In the genomic region with DNA sequence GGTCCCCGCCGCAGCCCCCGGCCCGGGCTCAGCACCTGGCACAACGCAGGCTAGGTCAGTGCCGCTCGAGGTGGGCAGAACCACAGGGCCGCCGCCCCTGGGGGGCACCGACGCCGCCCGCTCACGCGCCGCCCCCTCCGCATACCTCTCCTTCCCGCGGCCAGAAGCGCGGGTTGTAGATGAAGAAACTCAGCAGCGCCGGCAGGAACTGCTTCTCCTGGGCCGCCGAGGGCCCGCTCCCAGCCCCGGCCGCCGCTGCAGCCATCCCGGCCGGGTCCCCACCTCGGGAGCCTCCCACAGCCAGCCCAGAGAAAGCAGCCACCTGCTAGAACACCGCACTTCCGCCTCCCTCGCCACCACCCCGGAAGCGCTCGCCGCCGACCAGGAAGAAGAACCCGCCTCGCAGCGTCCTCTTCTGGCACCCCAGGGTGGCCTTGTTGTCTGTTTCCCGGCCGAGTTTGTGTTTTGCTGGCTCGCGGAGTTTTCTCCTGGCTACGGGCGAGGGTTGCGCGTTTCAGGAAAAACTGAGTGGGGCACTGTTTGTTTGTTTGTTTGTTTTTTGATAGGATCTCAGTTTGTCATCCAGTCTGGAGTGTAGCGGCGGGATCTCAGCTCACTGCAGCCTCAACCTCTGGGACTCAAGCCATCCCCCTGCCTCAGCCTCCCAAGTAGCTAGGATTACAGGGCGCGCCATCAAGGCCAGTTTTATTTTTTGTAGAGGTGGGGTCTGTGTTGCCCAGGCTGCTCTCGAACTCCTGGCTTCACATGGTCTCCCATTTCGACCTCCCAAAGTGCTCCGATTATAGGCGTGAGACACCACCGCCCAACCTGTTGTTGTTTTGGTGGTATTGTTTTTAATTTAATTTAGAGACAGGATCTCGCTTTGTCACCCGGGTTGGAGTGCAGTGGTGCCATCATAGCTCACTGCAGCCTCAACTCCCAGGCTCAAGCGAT, we compare ENCODE assay signal across 9 cellular contexts. TPM values are rescaled to one million over a fixed set of nuclear protein-coding genes. Genes with fewer than 3 reads are reported as not detected.
DNase-seq lines count a peak whose midpoint lies in the region; ATAC-seq and TF ChIP-seq lines count a peak whose summit lies in the region.
"Had no signal": no experiment of that assay in that cellular context is flagged by ENCODE, and none has a peak within 500 bp of the region (broad histone marks: within the 10 kb centered on the region; RNA-seq: fewer than 3 reads in every experiment).

No MANE protein-coding gene starts in this region.

- peak; percentile 94 to 96 for ATAC-seq in CD4-positive, CD25-positive, alpha-beta regulatory T cell (ENCODE audit: low read depth in 2 of 2)
- ATAC-seq in GM19324 (IDR thresholded peaks at IDR 0.05; ENCODE audit: low FRiP score, unreplicated experiment) (peak; percentile 98), HG03457 (IDR thresholded peaks at IDR 0.05; ENCODE audit: unreplicated experiment) (peak; percentile 96)
- peak; percentile 97 for ATAC-seq in activated CD8-positive, alpha-beta T cell treated with anti-CD3 and anti-CD28 coated beads for 36 hours

- CTCF ChIA-PET in activated CD8-positive, alpha-beta T cell treated with anti-CD3 and anti-CD28 coated beads for 36 hours (lab: Charles Lee): interaction anchor here (1.7 kb wide), 1 partner anchor 41 kb away, joined by 3 read pairs; no protein-coding TSS in a partner anchor

- H3K27ac ChIP-seq in CD4-positive, CD25-positive, alpha-beta regulatory T cell (ENCODE audit: insufficient read depth, low read length, poor library complexity, severe bottlenecking): peak overlapping the region; percentile 76
- H3K27ac ChIP-seq in ectodermal cell (ENCODE audit: insufficient read depth, low read depth, low read length, poor library complexity, severe bottlenecking): no peak overlapping the region

- peaks cover 4 to 40% (median 25%) of the 10 kb centered on the region in 4 donors for H3K4me1 Mint-ChIP-seq in CD4-positive, CD25-positive, alpha-beta regulatory T cell
- H3K4me1 Mint-ChIP-seq in activated CD8-positive, alpha-beta T cell treated with anti-CD3 and anti-CD28 coated beads for 36 hours (ENCODE audit: low read depth): peaks cover 17% of the 10 kb centered on the region

- H3K36me3 ChIP-seq in CD4-positive, CD25-positive, alpha-beta regulatory T cell (ENCODE audit: control insufficient read depth, insufficient read depth, low read length): peaks cover 11% of the 10 kb centered on the region
- H3K36me3 ChIP-seq in ectodermal cell (ENCODE audit: control insufficient read depth, insufficient read depth, low read length): no peaks in the 10 kb centered on the region

- peak overlapping the region; percentile 97 to 98 (median 97) for H3K27ac Mint-ChIP-seq in CD4-positive, CD25-positive, alpha-beta regulatory T cell
- H3K27ac Mint-ChIP-seq in activated CD8-positive, alpha-beta T cell treated with anti-CD3 and anti-CD28 coated beads for 36 hours: peak overlapping the region; percentile 96

- peaks cover 0 to 3% (median 0%) of the 10 kb centered on the region in 7 donors for H3K9me3 Mint-ChIP-seq in CD4-positive, CD25-positive, alpha-beta regulatory T cell
- H3K9me3 Mint-ChIP-seq in activated CD8-positive, alpha-beta T cell treated with anti-CD3 and anti-CD28 coated beads for 36 hours: peaks cover 2% of the 10 kb centered on the region

- peak; percentile 72 to 91 (median 80) for DNase-seq in CD4-positive, CD25-positive, alpha-beta regulatory T cell
- DNase-seq in NCI-H69 (lab: John Stamatoyannopoulos, UW): peak; percentile 93
- peak; percentile 91 for DNase-seq in activated CD8-positive, alpha-beta T cell treated with anti-CD3 and anti-CD28 coated beads for 36 hours
- peak; percentile 70 for DNase-seq in medulla oblongata (ENCODE audit: extremely low spot score)
- DNase-seq in stimulated activated CD8-positive, alpha-beta memory T cell treated with anti-CD3 and anti-CD28 coated beads, Interleukin-12 subunit alpha, Interleukin-12 subunit beta, amount 100 ng/mL, for 1 hour (ENCODE audit: low read depth): peak; percentile 62

- no peak for TF ChIP-seq CTCF in activated CD8-positive, alpha-beta T cell treated with anti-CD3 and anti-CD28 coated beads for 36 hours (IDR thresholded peaks at IDR 0.05)

- H3K27me3 ChIP-seq in CD4-positive, CD25-positive, alpha-beta regulatory T cell (ENCODE audit: control insufficient read depth, insufficient read depth, low read length): no peaks in the 10 kb centered on the region
- no peaks in the 10 kb centered on the region for H3K27me3 ChIP-seq in ectodermal cell (ENCODE audit: control insufficient read depth, insufficient read depth, low read length, poor library complexity, severe bottlenecking)

- peak overlapping the region; percentile 94 to 99 (median 97) for H3K4me3 Mint-ChIP-seq in CD4-positive, CD25-positive, alpha-beta regulatory T cell
- peak overlapping the region; percentile 91 for H3K4me3 Mint-ChIP-seq in activated CD8-positive, alpha-beta T cell treated with anti-CD3 and anti-CD28 coated beads for 36 hours

- peaks cover 11% of the 10 kb centered on the region for H3K36me3 Mint-ChIP-seq in CD4-positive, CD25-positive, alpha-beta regulatory T cell
- peaks cover 37% of the 10 kb centered on the region for H3K36me3 Mint-ChIP-seq in activated CD8-positive, alpha-beta T cell treated with anti-CD3 and anti-CD28 coated beads for 36 hours (ENCODE audit: low read depth)

- intact Hi-C loops in activated CD8-positive, alpha-beta T cell treated with anti-CD3 and anti-CD28 coated beads for 36 hours (cut with micrococcal nuclease): no loop called here

- H3K9me3 ChIP-seq in CD4-positive, CD25-positive, alpha-beta regulatory T cell (ENCODE audit: control insufficient read depth in 2 of 2, low read length in 2 of 2): no peaks in the 10 kb centered on the region
- H3K9me3 ChIP-seq in ectodermal cell (ENCODE audit: control insufficient read depth, low read length): no peaks in the 10 kb centered on the region

- POLR2A ChIA-PET in activated CD8-positive, alpha-beta T cell treated with anti-CD3 and anti-CD28 coated beads for 36 hours (lab: Charles Lee): interaction anchor here (0.7 kb wide), 1 partner anchor 116 kb away, joined by 3 read pairs; no protein-coding TSS in a partner anchor

- WGBS in ectodermal cell, 2 experiments: 13% methylated on average over 63 of the region's 63 CpGs

- peak overlapping the region; percentile 92 for H3K4me3 ChIP-seq in CD4-positive, CD25-positive, alpha-beta regulatory T cell (ENCODE audit: low read depth, low read length)
- peak overlapping the region; percentile 77 for H3K4me3 ChIP-seq in ectodermal cell (ENCODE audit: insufficient read depth, low read depth, low read length)

- peaks cover 20% of the 10 kb centered on the region for H3K4me1 ChIP-seq in CD4-positive, CD25-positive, alpha-beta regulatory T cell (ENCODE audit: control insufficient read depth, insufficient read depth, low read length, poor library complexity, severe bottlenecking)
- H3K4me1 ChIP-seq in ectodermal cell (ENCODE audit: control insufficient read depth, insufficient read depth, low read length): no peaks in the 10 kb centered on the region

- H3K27me3 Mint-ChIP-seq in CD4-positive, CD25-positive, alpha-beta regulatory T cell: peaks cover 6% of the 10 kb centered on the region
- no peaks in the 10 kb centered on the region for H3K27me3 Mint-ChIP-seq in activated CD8-positive, alpha-beta T cell treated with anti-CD3 and anti-CD28 coated beads for 36 hours

RNA-seq across cellular contexts. Expression of a gene that starts 17.7 kb away (rescaled TPM):
- not detected for total RNA-seq in CD4-positive, CD25-positive, alpha-beta regulatory T cell
- not detected for polyA plus RNA-seq in CD4-positive, CD25-positive, alpha-beta regulatory T cell
- not detected for total RNA-seq in activated CD8-positive, alpha-beta T cell treated with anti-CD3 and anti-CD28 coated beads for 36 hours
- not detected for polyA plus RNA-seq in ectodermal cell (2013, experiment 1 of 4)
- not detected for polyA plus RNA-seq in ectodermal cell (2013, experiment 2 of 4)
- not detected for polyA plus RNA-seq in ectodermal cell (2013, experiment 3 of 4)
- not detected for polyA plus RNA-seq in ectodermal cell (2013, experiment 4 of 4)
- total RNA-seq: subcutaneous adipose tissue had no signal
